1 cellular context compared by ENCODE assay signal in genomic region chr3:170802164-170803151, GRCh38.
A peak's percentile ranks its signal among the peaks of the same experiment; 100 is the strongest.
TF ChIP-seq lines count a peak whose summit lies in the region.

No MANE protein-coding gene starts in this region.

TF ChIP-seq in IMR-90, 13 proteins besides CTCF, POLR2A, EP300 and RAD21 (continued from another document):
- TF ChIP-seq CEBPB (IDR thresholded peaks at IDR 0.05; ENCODE audit: low read depth, low read length) (peak; percentile 63), BHLHE40 (IDR thresholded peaks at IDR 0.05; ENCODE audit: low read depth, low read length) (peak; percentile 99), USF2 (IDR thresholded peaks at IDR 0.05; ENCODE audit: low read depth, low read length) (peak; percentile 49; the same call in 1 of the 2 replicates), FOS (IDR thresholded peaks at IDR 0.05; ENCODE audit: low read depth, low read length) (peak; percentile 91), ELK1 (IDR thresholded peaks at IDR 0.05; ENCODE audit: borderline replicate concordance, low read depth, low read length) (no peak), MAZ (IDR thresholded peaks at IDR 0.05; ENCODE audit: borderline replicate concordance, low read depth, low read length) (peak; percentile 63), CHD1 (IDR thresholded peaks at IDR 0.05; ENCODE audit: low read depth, low read length) (no peak), MAFK (IDR thresholded peaks at IDR 0.05; ENCODE audit: low read depth, low read length) (peak; percentile 4; the same call in 1 of the 2 replicates), NFE2L2 (IDR thresholded peaks at IDR 0.05; ENCODE audit: low read depth, low read length) (peak; percentile 45; the same call in 1 of the 2 replicates), RCOR1 (IDR thresholded peaks at IDR 0.05; ENCODE audit: insufficient replicate concordance, low read length) (peak; percentile 65), RFX5 (IDR thresholded peaks at IDR 0.05; ENCODE audit: low read depth, low read length) (no peak)
